Comparison of ENCODE assay signal across 8 cellular contexts in genomic region chr11:61695917-61696316, GRCh38. TPM values are rescaled to one million over a fixed set of nuclear protein-coding genes. Genes with fewer than 3 reads are reported as not detected.
DNase-seq lines count a peak whose midpoint lies in the region; ATAC-seq, FAIRE-seq and TF ChIP-seq lines count a peak whose summit lies in the region.

No MANE protein-coding gene starts in this region.

- intact Hi-C loops in right lobe of liver (cut with DNase I): no loop called here

- H3K27me3 ChIP-seq in bronchial epithelial cell (ENCODE audit: control insufficient read depth, insufficient read depth, low read length) (peaks cover 2% of the 10 kb centered on the region), right lobe of liver (no peaks in the 10 kb centered on the region)

- ATAC-seq in HG03442 (IDR thresholded peaks at IDR 0.05; ENCODE audit: unreplicated experiment) (peak; percentile 68), right lobe of liver (peak; percentile 68 to 79 (median 78))

- DNase-seq in GM04504 (ENCODE audit: low read depth) (peak; percentile 35), bronchial epithelial cell (ENCODE audit: low read depth) (peak; percentile 88), right lobe of liver (peak; percentile 62 to 76 (median 69)), NCI-H1417 treated with DMSO at 0.1 percent for 48 hours (lab: John Stamatoyannopoulos, UW) (no peak), DMS114 treated with DMSO at 0.1 percent for 48 hours (lab: John Stamatoyannopoulos, UW; ENCODE audit: unreplicated experiment) (no peak)
- peak; percentile 84 to 87 for DNase-seq in activated CD4-positive, alpha-beta T cell treated with anti-CD3 and anti-CD28 coated beads for 24 hours (ENCODE audit: low read depth in 2 of 2)
- peak; percentile 89 for DNase-seq in stimulated activated CD8-positive, alpha-beta memory T cell treated with anti-CD3 and anti-CD28 coated beads, Interleukin-12 subunit alpha, Interleukin-12 subunit beta, amount 100 ng/mL, for 24 hours (ENCODE audit: extremely low read depth)

- H3K36me3 ChIP-seq in bronchial epithelial cell (ENCODE audit: control insufficient read depth, insufficient read depth, low read length) (no peaks in the 10 kb centered on the region), right lobe of liver (no peaks in the 10 kb centered on the region)

- peak overlapping the region in 2 of 3 donors; percentile 10 to 50 for H3K27ac ChIP-seq in right lobe of liver

- TF ChIP-seq CTCF in bronchial epithelial cell (IDR thresholded peaks at IDR 0.05; ENCODE audit: insufficient read depth, low read length, severe bottlenecking) (peak; percentile 37), right lobe of liver (IDR thresholded peaks at IDR 0.05) (no peak)

- no peaks in the 10 kb centered on the region for H3K4me1 ChIP-seq in right lobe of liver

- no peaks in the 10 kb centered on the region for H3K9me3 ChIP-seq in right lobe of liver

- no peak overlapping the region for H3K4me3 ChIP-seq in bronchial epithelial cell (ENCODE audit: low read depth, low read length)
- H3K4me3 ChIP-seq in right lobe of liver: no peak overlapping the region

- FAIRE-seq in bronchial epithelial cell (lab: Jason Lieb, UNC): peak; percentile 62

- WGBS in right lobe of liver (ENCODE audit: insufficient coverage, low coverage, low lambda C conversion rate, missing lambda C conversion rate): no CpG with 5 or more reads among the region's 17 CpGs

- TF ChIP-seq POLR2A in right lobe of liver (IDR thresholded peaks at IDR 0.05): no peak

RNA-seq across cellular contexts. Expression of gene DAGLA, which starts 15.7 kb away (rescaled TPM):
- total RNA-seq in bronchial epithelial cell (under 0.01 and 0.13 TPM in 2 replicates), right lobe of liver (1 to 10 TPM in 2 of 6 experiments, under 1 TPM in 4; 0.33 to 5.5 (median 0.79) TPM)

RNA-seq across cellular contexts. Expression of gene MYRF, which starts 56.5 kb away (rescaled TPM):
- total RNA-seq in bronchial epithelial cell (under 0.01 and 0.13 TPM in 2 replicates), right lobe of liver (10 to 100 TPM in 5 of 6 experiments, 1 to 10 TPM in 1; 7.6 to 16.4 (median 11.6) TPM)

Comparison
In these comparisons a context has a peak if more than half of its experiments do, and no peak if none do; other contexts are left out.
1. DNase-seq: peak in GM04504 (single experiment), activated CD4-positive, alpha-beta T cell treated with anti-CD3 and anti-CD28 coated beads for 24 hours (2 of 2), bronchial epithelial cell (single experiment), right lobe of liver (3 of 3) and stimulated activated CD8-positive, alpha-beta memory T cell treated with anti-CD3 and anti-CD28 coated beads, Interleukin-12 subunit alpha, Interleukin-12 subunit beta, amount 100 ng/mL, for 24 hours (single experiment); none in NCI-H1417 treated with DMSO at 0.1 percent for 48 hours (single experiment) and DMS114 treated with DMSO at 0.1 percent for 48 hours (single experiment).